Comparison of ENCODE assay signal across 8 cellular contexts in genomic region chr5:108521841-108522506, GRCh38.
DNase-seq lines count a peak whose midpoint lies in the region; ATAC-seq and TF ChIP-seq lines count a peak whose summit lies in the region.

No MANE protein-coding gene starts in this region.

- no peaks in the 10 kb centered on the region for H3K27me3 ChIP-seq in body of pancreas
- H3K27me3 ChIP-seq in kidney epithelial cell (ENCODE audit: control insufficient read depth, insufficient read depth, low read length) = no peaks in the 10 kb centered on the region
- no peaks in the 10 kb centered on the region for H3K27me3 ChIP-seq in tibial nerve

- TF ChIP-seq CTCF in body of pancreas (IDR thresholded peaks at IDR 0.05) = peak; percentile 21 to 56 (median 48)
- TF ChIP-seq CTCF in kidney epithelial cell (IDR thresholded peaks at IDR 0.05; ENCODE audit: insufficient read depth, low read length, poor library complexity, severe bottlenecking) = peak; percentile 65
- TF ChIP-seq CTCF in tibial nerve (IDR thresholded peaks at IDR 0.05) = peak; percentile 30 to 49 (median 45)

- intact Hi-C loops in body of pancreas (cut with DNase I) = no loop called here

- H3K4me1 ChIP-seq in body of pancreas = no peaks in the 10 kb centered on the region
- no peaks in the 10 kb centered on the region for H3K4me1 ChIP-seq in tibial nerve

- H3K9me3 ChIP-seq in body of pancreas (no peaks in the 10 kb centered on the region), tibial nerve (no peaks in the 10 kb centered on the region)

- no peak overlapping the region for H3K4me3 ChIP-seq in body of pancreas
- H3K4me3 ChIP-seq in kidney epithelial cell (ENCODE audit: low read depth, low read length) = no peak overlapping the region
- no peak overlapping the region for H3K4me3 ChIP-seq in tibial nerve

- peak; percentile 56 for DNase-seq in DMS114 treated with DMSO at 0.1 percent for 48 hours (lab: John Stamatoyannopoulos, UW; ENCODE audit: unreplicated experiment)
- DNase-seq in NCI-H526 treated with DMSO at 0.1 percent for 48 hours (lab: John Stamatoyannopoulos, UW) = peak; percentile 4
- DNase-seq in body of pancreas = peak in 1 of 4 donors; percentile 44
- DNase-seq in kidney epithelial cell (ENCODE audit: low read depth) = peak; percentile 1
- DNase-seq in tibial nerve (ENCODE audit: low spot score in 2 of 2) = peak in 1 of 2 donors; percentile 68
- DNase-seq in GM19240 (ENCODE audit: insufficient read length, low spot score) = no peak

- ATAC-seq in GM19328 (IDR thresholded peaks at IDR 0.05; ENCODE audit: unreplicated experiment) = peak; percentile 41
- peak; percentile 56 for ATAC-seq in HG03159 (IDR thresholded peaks at IDR 0.05; ENCODE audit: unreplicated experiment)
- ATAC-seq in body of pancreas = no peak

- no peak overlapping the region for H3K27ac ChIP-seq in body of pancreas
- H3K27ac ChIP-seq in tibial nerve = no peak overlapping the region

- WGBS in body of pancreas, 2 donors = 9 to 18% methylated on average over 4 of the region's 4 CpGs
- 18 to 22% methylated on average over 4 of the region's 4 CpGs for WGBS in tibial nerve, 2 donors

- TF ChIP-seq POLR2A in body of pancreas (IDR thresholded peaks at IDR 0.05) (no peak), tibial nerve (IDR thresholded peaks at IDR 0.05) (no peak)

- TF ChIP-seq EP300 in tibial nerve (IDR thresholded peaks at IDR 0.05) = no peak

- H3K36me3 ChIP-seq in body of pancreas (replicated peaks in 1 of 2; ENCODE audit: insufficient read depth in 1 of 2, low read depth in 2 of 2) (no peaks in the 10 kb centered on the region), kidney epithelial cell (ENCODE audit: control insufficient read depth, insufficient read depth, low read length) (no peaks in the 10 kb centered on the region), tibial nerve (no peaks in the 10 kb centered on the region)
